In the genomic region with DNA sequence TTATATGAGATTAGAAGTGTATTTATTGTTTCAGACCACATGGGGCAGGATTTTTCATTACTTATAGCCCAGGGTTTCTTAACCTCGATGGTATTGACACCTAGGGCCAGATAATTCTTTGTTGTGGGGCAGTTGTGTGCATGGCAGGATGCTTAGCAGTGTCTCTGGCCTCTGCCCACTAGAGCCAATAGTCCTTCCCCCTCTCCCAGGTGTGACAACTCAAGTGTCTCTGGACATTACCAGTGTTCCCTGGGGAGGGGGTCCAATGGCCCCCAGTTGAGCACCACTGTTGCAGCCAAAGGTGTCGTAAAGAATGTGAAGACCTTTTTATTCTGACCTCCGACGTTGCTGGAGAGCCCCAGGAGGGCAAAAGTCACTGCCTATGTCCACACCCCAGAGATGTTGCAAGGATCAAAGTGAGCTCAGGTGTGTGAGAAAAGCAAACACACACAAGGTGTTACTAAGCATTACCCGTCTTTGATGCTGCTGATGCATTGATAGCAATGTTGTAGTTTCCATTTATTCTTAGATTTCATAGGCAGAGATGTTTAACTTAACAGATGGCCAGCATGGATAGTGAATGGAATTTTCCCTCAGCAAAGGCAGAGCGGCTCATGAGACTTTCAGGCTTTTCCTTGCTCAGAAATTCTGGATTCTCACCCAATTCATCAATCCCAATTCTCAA, we compare ENCODE assay signal across 2 cellular contexts.
TF ChIP-seq lines count a peak whose summit lies in the region.

No MANE protein-coding gene starts in this region.

TF ChIP-seq in IMR-90, 13 proteins besides CTCF, POLR2A, EP300 and RAD21:
- TF ChIP-seq SMC3 (IDR thresholded peaks at IDR 0.05; ENCODE audit: low read depth, low read length): no peak
- no peak for TF ChIP-seq FOS (IDR thresholded peaks at IDR 0.05; ENCODE audit: low read depth, low read length)
- TF ChIP-seq MAZ (IDR thresholded peaks at IDR 0.05; ENCODE audit: borderline replicate concordance, low read depth, low read length): no peak
- TF ChIP-seq BHLHE40 (IDR thresholded peaks at IDR 0.05; ENCODE audit: low read depth, low read length): no peak
- TF ChIP-seq MXI1 (IDR thresholded peaks at IDR 0.05; ENCODE audit: borderline replicate concordance, low read depth, low read length): no peak
- no peak for TF ChIP-seq RFX5 (IDR thresholded peaks at IDR 0.05; ENCODE audit: low read depth, low read length)
- no peak for TF ChIP-seq NFE2L2 (IDR thresholded peaks at IDR 0.05; ENCODE audit: low read depth, low read length)
- no peak for TF ChIP-seq MAFK (IDR thresholded peaks at IDR 0.05; ENCODE audit: low read depth, low read length)
- no peak for TF ChIP-seq CEBPB (IDR thresholded peaks at IDR 0.05; ENCODE audit: low read depth, low read length)
- TF ChIP-seq CHD1 (IDR thresholded peaks at IDR 0.05; ENCODE audit: low read depth, low read length): no peak
- no peak for TF ChIP-seq RCOR1 (IDR thresholded peaks at IDR 0.05; ENCODE audit: insufficient replicate concordance, low read length)
- TF ChIP-seq, protein P1, sequence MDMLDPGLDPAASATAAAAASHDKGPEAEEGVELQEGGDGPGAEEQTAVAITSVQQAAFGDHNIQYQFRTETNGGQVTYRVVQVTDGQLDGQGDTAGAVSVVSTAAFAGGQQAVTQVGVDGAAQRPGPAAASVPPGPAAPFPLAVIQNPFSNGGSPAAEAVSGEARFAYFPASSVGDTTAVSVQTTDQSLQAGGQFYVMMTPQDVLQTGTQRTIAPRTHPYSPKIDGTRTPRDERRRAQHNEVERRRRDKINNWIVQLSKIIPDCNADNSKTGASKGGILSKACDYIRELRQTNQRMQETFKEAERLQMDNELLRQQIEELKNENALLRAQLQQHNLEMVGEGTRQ (IDR thresholded peaks at IDR 0.05; ENCODE audit: low read depth, low read length): no peak
- TF ChIP-seq, protein P2, sequence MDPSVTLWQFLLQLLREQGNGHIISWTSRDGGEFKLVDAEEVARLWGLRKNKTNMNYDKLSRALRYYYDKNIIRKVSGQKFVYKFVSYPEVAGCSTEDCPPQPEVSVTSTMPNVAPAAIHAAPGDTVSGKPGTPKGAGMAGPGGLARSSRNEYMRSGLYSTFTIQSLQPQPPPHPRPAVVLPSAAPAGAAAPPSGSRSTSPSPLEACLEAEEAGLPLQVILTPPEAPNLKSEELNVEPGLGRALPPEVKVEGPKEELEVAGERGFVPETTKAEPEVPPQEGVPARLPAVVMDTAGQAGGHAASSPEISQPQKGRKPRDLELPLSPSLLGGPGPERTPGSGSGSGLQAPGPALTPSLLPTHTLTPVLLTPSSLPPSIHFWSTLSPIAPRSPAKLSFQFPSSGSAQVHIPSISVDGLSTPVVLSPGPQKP (IDR thresholded peaks at IDR 0.05; ENCODE audit: borderline replicate concordance, low read depth, low read length): no peak
TF ChIP-seq in IMR-90: peak in this region for 0.

TF ChIP-seq in K562, 482 proteins besides CTCF, POLR2A, EP300 and RAD21:
- TF ChIP-seq DDX20 (tag; IDR thresholded peaks at IDR 0.05; ENCODE audit: low read depth): no peak
